Comparison of ENCODE assay signal across 8 cellular contexts in the genomic region with DNA sequence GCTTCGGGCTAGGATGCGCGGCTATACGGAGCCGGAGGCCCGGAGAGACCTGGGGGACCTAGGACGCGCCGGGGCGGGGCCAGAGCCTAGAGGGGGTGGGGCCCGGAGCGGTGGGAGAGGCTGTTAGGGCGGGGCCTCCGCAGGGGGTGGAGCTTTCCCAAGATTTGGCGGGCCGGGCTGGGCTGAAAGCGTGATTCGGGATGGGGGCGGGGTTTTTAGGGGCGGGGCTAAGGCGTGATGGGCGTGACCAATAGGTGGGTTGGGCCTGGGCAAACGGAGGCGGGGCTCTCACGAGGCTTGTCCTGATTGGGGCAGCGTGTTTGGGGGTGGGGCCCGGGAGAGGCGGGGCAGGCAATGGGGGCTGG. TPM values are rescaled to one million over a fixed set of nuclear protein-coding genes. Genes with fewer than 3 reads are reported as not detected.
DNase-seq lines count a peak whose midpoint lies in the region; ATAC-seq and TF ChIP-seq lines count a peak whose summit lies in the region.

No MANE protein-coding gene starts in this region.

- peak; percentile 55 for ATAC-seq in HG02642 (IDR thresholded peaks at IDR 0.05; ENCODE audit: poor library complexity, unreplicated experiment)

- peak overlapping the region; percentile 95 for H3K4me3 ChIP-seq in trophoblast cell (ENCODE audit: low read depth, low read length)
- peak overlapping the region; percentile 45 to 100 (median 98) for H3K4me3 ChIP-seq in tibial nerve

- peaks cover 9% of the 10 kb centered on the region for H3K79me1 ChIP-seq in trophoblast cell (ENCODE audit: low read length)

- peak overlapping the region; percentile 99 for H2BK120ac ChIP-seq in trophoblast cell (ENCODE audit: insufficient read depth, low read length, poor library complexity)

- no peak for TF ChIP-seq EP300 in tibial nerve (IDR thresholded peaks at IDR 0.05)

- no peak for TF ChIP-seq POLR2A in tibial nerve (IDR thresholded peaks at IDR 0.05)

- H2BK12ac ChIP-seq in trophoblast cell (ENCODE audit: low read length) = no peak overlapping the region

- peaks cover 10 to 14% of the 10 kb centered on the region in 2 experiments for H3K4me1 ChIP-seq in trophoblast cell (ENCODE audit: control insufficient read depth in 1 of 2, insufficient read depth in 2 of 2, low read length in 2 of 2)
- H3K4me1 ChIP-seq in tibial nerve = peaks cover 0 to 53% (median 46%) of the 10 kb centered on the region in 4 donors

- H3K36me3 ChIP-seq in trophoblast cell (ENCODE audit: control insufficient read depth in 1 of 2, insufficient read depth in 2 of 2, low read length in 2 of 2) (peaks cover 0 to 1% of the 10 kb centered on the region in 2 experiments), tibial nerve (peaks cover 0 to 17% (median 0%) of the 10 kb centered on the region in 3 donors)

- TF ChIP-seq CTCF in GM10266 (IDR thresholded peaks at IDR 0.05; ENCODE audit: control insufficient read depth, insufficient read depth, low read depth, missing control alignments) (no peak), tibial nerve (IDR thresholded peaks at IDR 0.05) (no peak)

- H3K27me3 ChIP-seq in trophoblast cell (ENCODE audit: insufficient read depth, low read length) = no peaks in the 10 kb centered on the region
- no peaks in the 10 kb centered on the region for H3K27me3 ChIP-seq in tibial nerve

- peak overlapping the region; percentile 99 for H2AK5ac ChIP-seq in trophoblast cell (ENCODE audit: low read length)

- H4K8ac ChIP-seq in trophoblast cell (ENCODE audit: low read depth, low read length) = peak overlapping the region; percentile 100

- H2AFZ ChIP-seq in trophoblast cell (ENCODE audit: insufficient read depth, low read length, poor library complexity) = peak overlapping the region; percentile 96

- peak overlapping the region; percentile 46 for H3K4me2 ChIP-seq in trophoblast cell (ENCODE audit: low read length)

- peak overlapping the region; percentile 100 for H2BK5ac ChIP-seq in trophoblast cell (ENCODE audit: low read depth, low read length, poor library complexity)

- H4K91ac ChIP-seq in trophoblast cell (ENCODE audit: low read depth, low read length) = peak overlapping the region; percentile 100

- H3K9me3 ChIP-seq in trophoblast cell (ENCODE audit: insufficient read depth, low read depth, low read length) = peaks cover 4% of the 10 kb centered on the region
- no peaks in the 10 kb centered on the region for H3K9me3 ChIP-seq in tibial nerve

- peak overlapping the region; percentile 99 for H3K9ac ChIP-seq in trophoblast cell (ENCODE audit: low read length)

- intact Hi-C loops in cardiac septum (cut with DNase I) = no loop called here

- H3K4ac ChIP-seq in trophoblast cell (ENCODE audit: low read depth, low read length) = peak overlapping the region; percentile 99

- 0 to 1% (median 0%) methylated on average over 17 to 28 of the region's 28 CpGs for WGBS in adipose tissue, 3 donors
- no CpG with 5 or more reads among the region's 28 CpGs for WGBS in trophoblast cell (ENCODE audit: extremely low coverage, insufficient coverage, insufficient read length)
- 0 to 3% methylated on average over 22 to 24 of the region's 28 CpGs for WGBS in tibial nerve, 2 donors

- no peak overlapping the region for H3K23ac ChIP-seq in trophoblast cell (ENCODE audit: low read length)

- H3K18ac ChIP-seq in trophoblast cell (ENCODE audit: low read length) = peak overlapping the region; percentile 99

- peak overlapping the region; percentile 100 for H4K12ac ChIP-seq in trophoblast cell (ENCODE audit: low read depth, low read length)

- peak overlapping the region; percentile 100 for H3K27ac ChIP-seq in adipose tissue (ENCODE audit: low read depth, low read length)
- H3K27ac ChIP-seq in trophoblast cell (ENCODE audit: low read depth, low read length) = peak overlapping the region; percentile 100
- peak overlapping the region; percentile 100 for H3K27ac ChIP-seq in tibial nerve

- peaks cover 15% of the 10 kb centered on the region for H3K79me2 ChIP-seq in trophoblast cell (ENCODE audit: control insufficient read depth, insufficient read depth, low read length, poor library complexity)

- peak overlapping the region; percentile 100 for H3K14ac ChIP-seq in trophoblast cell (ENCODE audit: low read length)

- DNase-seq in GM10266 (ENCODE audit: extremely low spot score) = peak; percentile 95
- peak; percentile 72 for DNase-seq in NCI-H1105 treated with DMSO at 0.1 percent for 48 hours (lab: John Stamatoyannopoulos, UW)
- DNase-seq in T follicular helper cell (ENCODE audit: low read depth) = peak; percentile 89
- DNase-seq in cardiac septum (ENCODE audit: low spot score) = peak; percentile 99
- peak; percentile 94 to 95 for DNase-seq in trophoblast cell
- peak; percentile 97 for DNase-seq in tibial nerve (ENCODE audit: low spot score in 2 of 2)

RNA-seq across cellular contexts. Expression of a gene that starts 0.4 kb away (rescaled TPM):
- 100 to 1,000 TPM in 1 of 3 donors, 10 to 100 TPM in 2; 80.4 to 105 (median 86.1) TPM for polyA plus RNA-seq in adipose tissue
- total RNA-seq in cardiac septum (132 TPM), tibial nerve (100 to 1,000 TPM in 1 of 4 donors, 10 to 100 TPM in 3; 35.6 to 147 (median 68.9) TPM)
- 124 and 125 TPM in 2 replicates for polyA plus RNA-seq in trophoblast cell (2013)

RNA-seq across cellular contexts. Expression of a gene that starts 22.5 kb away (rescaled TPM):
- polyA plus RNA-seq in adipose tissue = 10 to 100 TPM; 13.4 to 97.9 (median 58.4) TPM
- total RNA-seq in cardiac septum (84.3 TPM), tibial nerve (100 to 1,000 TPM; 149 to 242 (median 184) TPM)
- 22.2 and 22.7 TPM in 2 replicates for polyA plus RNA-seq in trophoblast cell (2013)

RNA-seq across cellular contexts. Expression of a gene that starts 26.6 kb away (rescaled TPM):
- 100 to 1,000 TPM in 1 of 3 donors, 10 to 100 TPM in 2; 43.9 to 297 (median 47.8) TPM for polyA plus RNA-seq in adipose tissue
- 4.1 TPM for total RNA-seq in cardiac septum
- 4.1 and 4.3 TPM in 2 replicates for polyA plus RNA-seq in trophoblast cell (2013)
- total RNA-seq in tibial nerve = 100 to 1,000 TPM in 1 of 4 donors, 10 to 100 TPM in 3; 52.2 to 256 (median 75.6) TPM

RNA-seq across cellular contexts. Expression of a gene that starts 47.5 kb away (rescaled TPM):
- 10 to 100 TPM in 2 of 3 donors, 1 to 10 TPM in 1; 5.1 to 31.9 (median 30.5) TPM for polyA plus RNA-seq in adipose tissue
- total RNA-seq in cardiac septum (13.1 TPM), tibial nerve (10 to 100 TPM; 13.8 to 34.8 (median 20.1) TPM)
- 0.60 and 0.90 TPM in 2 replicates for polyA plus RNA-seq in trophoblast cell (2013)

RNA-seq across cellular contexts. Expression of a gene that starts 54.2 kb away (rescaled TPM):
- 100 to 1,000 TPM in 2 of 3 donors, 10 to 100 TPM in 1; 83.6 to 182 (median 105) TPM for polyA plus RNA-seq in adipose tissue
- total RNA-seq in cardiac septum (102 TPM), tibial nerve (100 to 1,000 TPM; 139 to 251 (median 164) TPM)
- polyA plus RNA-seq in trophoblast cell (2013) = 145 and 148 TPM in 2 replicates

Comparison
In these comparisons a context has a peak if more than half of its experiments do, and no peak if none do; other contexts are left out.
1. Peak in every context shown above with its lines: DNase-seq, ATAC-seq, H3K4me3 ChIP-seq and H3K27ac ChIP-seq.
2. RNA of a gene that starts 26.6 kb away (total RNA-seq): 52.2 to 256 TPM in tibial nerve; 4.1 TPM in cardiac septum (single experiment); every median in the first group is over 10 times any median in the second.